Comparison of ENCODE assay signal across 1 cellular context in the genomic region with DNA sequence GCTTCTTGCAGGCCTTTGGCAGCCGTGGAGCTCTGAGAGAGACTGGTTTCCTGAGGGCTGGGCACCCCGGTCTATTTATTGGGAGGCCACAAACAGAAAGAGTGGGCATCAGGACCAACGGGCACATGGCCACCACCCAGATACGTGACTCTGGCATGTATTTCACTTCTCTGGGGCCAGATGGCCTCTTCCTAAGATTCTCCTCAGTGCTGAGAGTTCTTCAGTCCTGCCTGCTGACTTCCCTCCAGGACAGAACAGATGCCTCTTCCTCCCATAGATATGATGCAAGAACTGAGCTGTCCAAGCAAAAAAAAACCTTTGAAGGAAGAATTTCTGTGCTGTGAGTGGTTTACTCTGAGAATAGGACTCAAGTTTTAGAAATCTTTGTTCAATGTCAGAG.
TF ChIP-seq lines count a peak whose summit lies in the region.

No MANE protein-coding gene starts in this region.

TF ChIP-seq in H1, 55 proteins besides CTCF, POLR2A, EP300 and RAD21:
- TF ChIP-seq EZH2 (IDR thresholded peaks at IDR 0.05; ENCODE audit: low read depth, low read length, severe bottlenecking) (no peak), JUN (IDR thresholded peaks at IDR 0.05; ENCODE audit: low read depth, low read length) (no peak)
